ENCODE assay signal across 8 cellular contexts in the genomic region with DNA sequence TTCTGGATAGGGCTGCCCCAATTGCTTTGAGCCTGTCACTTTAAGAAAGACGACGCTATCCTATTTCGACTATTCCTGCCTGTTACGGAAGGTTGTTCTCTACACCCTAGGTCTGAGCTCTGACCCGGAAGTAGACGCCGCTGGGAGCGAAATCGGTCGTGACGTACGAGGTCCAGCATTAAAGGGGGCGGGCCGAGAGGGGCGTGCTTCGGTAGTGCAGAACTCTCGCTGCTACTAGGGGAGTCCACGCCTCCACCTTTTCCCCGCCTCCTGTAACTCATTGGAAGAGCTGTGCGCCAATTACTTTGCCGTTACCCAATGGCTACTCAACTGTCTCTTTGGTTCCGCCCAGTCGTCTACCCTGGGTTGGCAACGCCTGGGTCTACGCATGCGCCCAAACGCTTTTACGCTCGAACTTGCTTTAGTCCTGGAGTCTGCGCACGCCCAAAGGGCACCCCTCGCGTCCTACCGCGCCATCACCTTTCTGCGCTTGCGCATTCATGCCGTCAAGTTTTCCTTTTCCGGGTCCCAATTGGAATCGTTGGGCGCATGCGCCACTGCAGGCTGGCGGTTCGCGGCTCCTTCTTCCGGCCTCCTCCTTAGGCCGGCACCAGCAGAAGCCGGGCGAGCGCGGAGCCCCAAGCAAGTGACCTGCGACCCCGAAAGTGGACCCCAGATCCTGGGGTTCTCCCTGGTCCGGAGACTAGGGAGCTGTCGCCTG. TPM values are rescaled to one million over a fixed set of nuclear protein-coding genes. Genes with fewer than 3 reads are reported as not detected.
DNase-seq lines count a peak whose midpoint lies in the region; ATAC-seq and TF ChIP-seq lines count a peak whose summit lies in the region.

A gene (plus strand): TSS at position 548 of the 721 bp plus-strand sequence. CDS start 536 bp downstream, outside the sequence.

- peaks cover 46% of the 10 kb centered on the region for H3K36me3 Mint-ChIP-seq in activated T-helper 2 cell treated with anti-CD3 and anti-CD28 coated beads, Interferon-gamma antibody, Interleukin-2, Interleukin-4, amounts not matched to agents 10 μg/mL and 5 μg/mL and 100 μg/mL, durations not matched to agents 14 hours and 24 hours and 36 hours (ENCODE audit: low read depth)
- peaks cover 0 to 23% (median 3%) of the 10 kb centered on the region in 5 donors for H3K36me3 Mint-ChIP-seq in naive thymus-derived CD4-positive, alpha-beta T cell
- peaks cover 35 to 62% of the 10 kb centered on the region in 2 donors for H3K36me3 Mint-ChIP-seq in stimulated activated naive B cell treated with anti-CD40 and anti-IgM and Interleukin-4, amounts not matched to agents 10 μg/mL and 1 μg/mL and 100 μg/mL, for 72 hours

- no peaks in the 10 kb centered on the region for H3K9me3 Mint-ChIP-seq in activated T-helper 2 cell treated with anti-CD3 and anti-CD28 coated beads, Interferon-gamma antibody, Interleukin-2, Interleukin-4, amounts not matched to agents 10 μg/mL and 5 μg/mL and 100 μg/mL, durations not matched to agents 14 hours and 24 hours and 36 hours
- H3K9me3 Mint-ChIP-seq in naive thymus-derived CD4-positive, alpha-beta T cell, result peaks cover 0 to 2% (median 0%) of the 10 kb centered on the region in 11 donors
- H3K9me3 Mint-ChIP-seq in stimulated activated naive B cell treated with anti-CD40 and anti-IgM and Interleukin-4, amounts not matched to agents 10 μg/mL and 1 μg/mL and 100 μg/mL, for 72 hours, result no peaks in the 10 kb centered on the region

- H3K4me1 Mint-ChIP-seq in activated T-helper 2 cell treated with anti-CD3 and anti-CD28 coated beads, Interferon-gamma antibody, Interleukin-2, Interleukin-4, amounts not matched to agents 10 μg/mL and 5 μg/mL and 100 μg/mL, durations not matched to agents 14 hours and 24 hours and 36 hours (ENCODE audit: low read depth), result peaks cover 27% of the 10 kb centered on the region
- peaks cover 28 to 49% (median 39%) of the 10 kb centered on the region in 7 donors for H3K4me1 Mint-ChIP-seq in naive thymus-derived CD4-positive, alpha-beta T cell
- peaks cover 33 to 58% of the 10 kb centered on the region in 2 donors for H3K4me1 Mint-ChIP-seq in stimulated activated naive B cell treated with anti-CD40 and anti-IgM and Interleukin-4, amounts not matched to agents 10 μg/mL and 1 μg/mL and 100 μg/mL, for 72 hours

- H3K4me3 Mint-ChIP-seq in activated T-helper 2 cell treated with anti-CD3 and anti-CD28 coated beads, Interferon-gamma antibody, Interleukin-2, Interleukin-4, amounts not matched to agents 10 μg/mL and 5 μg/mL and 100 μg/mL, durations not matched to agents 14 hours and 24 hours and 36 hours (ENCODE audit: low read depth), result peak within 1 kb of the TSS; percentile 98
- H3K4me3 Mint-ChIP-seq in naive thymus-derived CD4-positive, alpha-beta T cell, result peak within 1 kb of the TSS; percentile 94 to 99 (median 97)
- peak within 1 kb of the TSS; percentile 85 to 90 for H3K4me3 Mint-ChIP-seq in stimulated activated naive B cell treated with anti-CD40 and anti-IgM and Interleukin-4, amounts not matched to agents 10 μg/mL and 1 μg/mL and 100 μg/mL, for 72 hours

- CTCF ChIA-PET in naive thymus-derived CD4-positive, alpha-beta T cell (lab: Charles Lee), result interaction anchor here (0.6 to 2.6 kb wide), 10 partner anchors 11 to 676 kb away, joined by 3 to 12 read pairs (median 4); a partner anchor contains a TSS

- intact Hi-C loops in activated T-helper 2 cell treated with anti-CD3 and anti-CD28 coated beads, Interferon-gamma antibody, Interleukin-2, Interleukin-4, amounts not matched to agents 10 μg/mL and 5 μg/mL and 100 μg/mL, durations not matched to agents 14 hours and 24 hours and 36 hours (cut with micrococcal nuclease), result loop anchor here (1.0 to 2.0 kb wide), 7 partner anchors 27 to 653 kb away; a partner anchor contains a TSS
- intact Hi-C loops in naive thymus-derived CD4-positive, alpha-beta T cell (cut with micrococcal nuclease), result loop anchor here (1.0 to 5.0 kb wide), 26 partner anchors 11 to 1298 kb away; a partner anchor contains a TSS

- peaks cover 53% of the 10 kb centered on the region for H3K79me2 ChIP-seq in fibroblast of lung (ENCODE audit: control insufficient read depth, insufficient read depth, low read length)

- TF ChIP-seq CTCF in RWPE2 (IDR thresholded peaks at IDR 0.05; ENCODE audit: poor library complexity, severe bottlenecking) (no peak), fibroblast of lung (conservative IDR thresholded peaks at IDR 0.05 in 1 of 2, IDR thresholded peaks at IDR 0.05 in 1 of 2; ENCODE audit: low read depth in 1 of 2, low read length in 2 of 2) (no peak)

- peak; percentile 81 for ATAC-seq in RWPE2 (ENCODE audit: low read depth)
- peak; percentile 92 for ATAC-seq in naive thymus-derived CD4-positive, alpha-beta T cell
- ATAC-seq in stimulated activated naive B cell treated with anti-CD40 and anti-IgM and Interleukin-4, amounts not matched to agents 10 μg/mL and 1 μg/mL and 100 μg/mL, for 72 hours (replicated peaks), result peak; percentile 85 to 87

- DNase-seq in Daoy (ENCODE audit: low read depth), result peak; percentile 100
- DNase-seq in H4 (ENCODE audit: low spot score), result peak; percentile 100
- DNase-seq in LoVo (ENCODE audit: low spot score), result peak; percentile 100
- peak; percentile 100 for DNase-seq in RWPE2 (ENCODE audit: low spot score)
- DNase-seq in activated T-helper 2 cell treated with anti-CD3 and anti-CD28 coated beads, Interferon-gamma antibody, Interleukin-2, Interleukin-4, amounts not matched to agents 10 μg/mL and 5 μg/mL and 100 μg/mL, durations not matched to agents 14 hours and 24 hours and 36 hours (ENCODE audit: low spot score), result peak; percentile 100
- DNase-seq in fibroblast of lung (ENCODE audit: low read depth in 2 of 2), result peak; percentile 100
- DNase-seq in naive thymus-derived CD4-positive, alpha-beta T cell, result peak; percentile 95 to 100 (median 100)
- peak; percentile 100 for DNase-seq in stimulated activated naive B cell treated with anti-CD40 and anti-IgM and Interleukin-4, amounts not matched to agents 10 μg/mL and 1 μg/mL and 100 μg/mL, for 72 hours

- H3K27me3 Mint-ChIP-seq in activated T-helper 2 cell treated with anti-CD3 and anti-CD28 coated beads, Interferon-gamma antibody, Interleukin-2, Interleukin-4, amounts not matched to agents 10 μg/mL and 5 μg/mL and 100 μg/mL, durations not matched to agents 14 hours and 24 hours and 36 hours (ENCODE audit: low read depth), result no peaks in the 10 kb centered on the region
- H3K27me3 Mint-ChIP-seq in naive thymus-derived CD4-positive, alpha-beta T cell, result peaks cover 0 to 6% (median 0%) of the 10 kb centered on the region in 5 donors
- no peaks in the 10 kb centered on the region for H3K27me3 Mint-ChIP-seq in stimulated activated naive B cell treated with anti-CD40 and anti-IgM and Interleukin-4, amounts not matched to agents 10 μg/mL and 1 μg/mL and 100 μg/mL, for 72 hours

- no peaks in the 10 kb centered on the region for H4K20me1 ChIP-seq in fibroblast of lung (ENCODE audit: control insufficient read depth, extremely low read depth, insufficient read depth, low read length)

- H3K27ac ChIP-seq in RWPE2 (ENCODE audit: poor library complexity, severe bottlenecking) (peak within 1 kb of the TSS; percentile 81), fibroblast of lung (ENCODE audit: insufficient read depth, low read length) (peak within 1 kb of the TSS; percentile 90)
- H3K27ac ChIP-seq in naive thymus-derived CD4-positive, alpha-beta T cell (ENCODE audit: low read depth, low read length), result peak within 1 kb of the TSS; percentile 98

- no peaks in the 10 kb centered on the region for H3K27me3 ChIP-seq in RWPE2 (ENCODE audit: insufficient read depth, poor library complexity, severe bottlenecking)
- no peaks in the 10 kb centered on the region for H3K27me3 ChIP-seq in fibroblast of lung (ENCODE audit: control insufficient read depth, insufficient read depth, low read length)
- H3K27me3 ChIP-seq in naive thymus-derived CD4-positive, alpha-beta T cell (ENCODE audit: control insufficient read depth in 2 of 2, insufficient read depth in 2 of 2, low read length in 2 of 2), result no peaks in the 10 kb centered on the region

- peak within 1 kb of the TSS; percentile 97 for H3K4me2 ChIP-seq in fibroblast of lung (ENCODE audit: extremely low read depth, insufficient read depth, low read length)

- H3K36me3 ChIP-seq in RWPE2 (ENCODE audit: low read depth), result peaks cover 22% of the 10 kb centered on the region
- H3K36me3 ChIP-seq in fibroblast of lung (ENCODE audit: control insufficient read depth, insufficient read depth, low read length), result peaks cover 32% of the 10 kb centered on the region
- peaks cover 12 to 55% (median 14%) of the 10 kb centered on the region in 3 experiments for H3K36me3 ChIP-seq in naive thymus-derived CD4-positive, alpha-beta T cell (ENCODE audit: control insufficient read depth in 2 of 3, insufficient read depth in 3 of 3, low read length in 3 of 3)

- H3K9me3 ChIP-seq in RWPE2 (ENCODE audit: severe bottlenecking) (no peaks in the 10 kb centered on the region), fibroblast of lung (ENCODE audit: control insufficient read depth, insufficient read depth, low read depth, low read length) (no peaks in the 10 kb centered on the region)
- H3K9me3 ChIP-seq in naive thymus-derived CD4-positive, alpha-beta T cell (ENCODE audit: control insufficient read depth in 2 of 3, low read length in 3 of 3), result no peaks in the 10 kb centered on the region

- peak within 1 kb of the TSS; percentile 94 for H3K27ac Mint-ChIP-seq in activated T-helper 2 cell treated with anti-CD3 and anti-CD28 coated beads, Interferon-gamma antibody, Interleukin-2, Interleukin-4, amounts not matched to agents 10 μg/mL and 5 μg/mL and 100 μg/mL, durations not matched to agents 14 hours and 24 hours and 36 hours
- H3K27ac Mint-ChIP-seq in naive thymus-derived CD4-positive, alpha-beta T cell, result peak within 1 kb of the TSS; percentile 90 to 99 (median 97)
- H3K27ac Mint-ChIP-seq in stimulated activated naive B cell treated with anti-CD40 and anti-IgM and Interleukin-4, amounts not matched to agents 10 μg/mL and 1 μg/mL and 100 μg/mL, for 72 hours, result peak within 1 kb of the TSS; percentile 98

- POLR2A ChIA-PET in naive thymus-derived CD4-positive, alpha-beta T cell (lab: Charles Lee), result interaction anchor here (0.6 to 6.7 kb wide), 41 partner anchors 12 to 652 kb away, joined by 3 to 52 read pairs (median 4); a partner anchor contains a TSS

- no peak within 1 kb of the TSS for H2AFZ ChIP-seq in fibroblast of lung (ENCODE audit: low read length)

- H3K4me1 ChIP-seq in RWPE2 (ENCODE audit: insufficient read depth, poor library complexity, severe bottlenecking) (no peaks in the 10 kb centered on the region), fibroblast of lung (ENCODE audit: control insufficient read depth, extremely low read depth, insufficient read depth, low read length) (peaks cover 25% of the 10 kb centered on the region)
- H3K4me1 ChIP-seq in naive thymus-derived CD4-positive, alpha-beta T cell (ENCODE audit: control insufficient read depth in 2 of 2, insufficient read depth in 2 of 2, low read length in 2 of 2), result peaks cover 42 to 45% of the 10 kb centered on the region in 2 donors

- peak within 1 kb of the TSS; percentile 66 for H3K4me3 ChIP-seq in RWPE2 (ENCODE audit: severe bottlenecking)
- H3K4me3 ChIP-seq in fibroblast of lung (replicated peaks in 1 of 4; ENCODE audit: control extremely low read depth in 1 of 4, insufficient read depth in 1 of 4, low read depth in 3 of 4, low read length in 4 of 4), result peak within 1 kb of the TSS; percentile 87 to 98 (median 91)
- H3K4me3 ChIP-seq in naive thymus-derived CD4-positive, alpha-beta T cell (ENCODE audit: low read length), result peak within 1 kb of the TSS; percentile 89

- H3K9ac ChIP-seq in fibroblast of lung (ENCODE audit: insufficient read depth, low read length), result peak within 1 kb of the TSS; percentile 92

RNA-seq across cellular contexts. Expression of the gene that starts here (rescaled TPM):
- 15.1 and 16.2 TPM in 2 replicates for total RNA-seq in Daoy (2014; rRNA removed; shearing (Covaris generic))
- 11.7 TPM in 2 replicates for total RNA-seq in H4 (2014; rRNA removed; shearing (Covaris generic))
- 40.1 and 43.6 TPM in 2 replicates for total RNA-seq in activated T-helper 2 cell treated with anti-CD3 and anti-CD28 coated beads, Interferon-gamma antibody, Interleukin-2, Interleukin-4, amounts not matched to agents 10 μg/mL and 5 μg/mL and 100 μg/mL, durations not matched to agents 14 hours and 24 hours and 36 hours
- total RNA-seq in fibroblast of lung, result 11.0 and 14.7 TPM in 2 replicates
- 8.0 and 14.5 TPM in 2 replicates for polyA plus RNA-seq in fibroblast of lung
- 16.1 and 25.3 TPM in 2 replicates for polyA plus RNA-seq in fibroblast of lung (2012)
- 80.6 and 89.1 TPM in 2 replicates for polyA minus RNA-seq in fibroblast of lung (ENCODE audit: low replicate concordance)
- 10 to 100 TPM; 50.4 to 64.9 (median 56.6) TPM for total RNA-seq in naive thymus-derived CD4-positive, alpha-beta T cell
- polyA plus RNA-seq in naive thymus-derived CD4-positive, alpha-beta T cell, result 1 to 10 TPM; 2.2 to 7.9 TPM

Comparison
In these comparisons a context has a peak if more than half of its experiments do, and no peak if none do; other contexts are left out.
1. Peak in every context shown above with its lines: DNase-seq, ATAC-seq, H3K4me3 ChIP-seq and H3K27ac ChIP-seq.